Comparison of ENCODE assay signal across 13 cellular contexts in the genomic region with DNA sequence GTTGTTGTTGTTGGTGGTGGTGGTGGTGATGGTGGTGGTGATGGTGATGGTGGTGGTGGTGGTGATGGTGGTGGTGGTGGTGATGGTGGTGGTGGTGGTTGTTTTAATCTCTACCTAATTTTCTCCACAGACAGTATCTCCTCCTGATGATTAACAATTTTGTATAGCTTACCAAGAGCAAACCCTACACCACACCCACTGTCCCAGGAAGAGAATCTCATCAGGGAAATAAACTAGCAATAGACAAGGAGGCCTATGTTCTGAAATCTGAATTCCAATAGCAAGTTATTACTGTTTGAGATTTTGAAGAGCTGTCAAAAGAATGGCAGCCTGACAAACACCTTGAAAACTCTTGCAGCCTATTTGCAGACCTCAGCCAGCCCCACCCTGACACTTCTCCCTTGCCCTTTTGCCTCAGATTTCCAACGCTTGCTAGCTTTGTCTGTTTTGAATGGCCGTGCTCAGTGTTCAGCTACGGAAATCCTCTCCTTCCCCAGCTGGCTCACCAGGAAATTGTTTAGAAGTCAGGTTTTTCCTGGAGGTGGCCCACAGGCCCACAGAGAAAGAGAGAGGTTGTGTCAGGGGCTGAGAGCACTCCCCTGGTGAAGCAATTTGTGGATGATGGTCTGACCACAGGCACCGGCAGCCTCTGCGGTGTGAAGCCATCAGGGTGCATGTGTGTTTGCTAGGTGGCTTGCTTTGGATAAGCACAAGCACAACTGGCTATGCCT.
DNase-seq lines count a peak whose midpoint lies in the region; ATAC-seq and TF ChIP-seq lines count a peak whose summit lies in the region.
"Had no signal": no experiment of that assay in that cellular context is flagged by ENCODE, and none has a peak within 500 bp of the region (broad histone marks: within the 10 kb centered on the region; RNA-seq: fewer than 3 reads in every experiment).

No MANE protein-coding gene starts in this region.

- intact Hi-C loops in breast epithelium (cut with DNase I; ENCODE audit: low total_unique reads) (loop anchor here (5.0 kb wide), 1 partner anchor 865 kb away; no protein-coding TSS in a partner anchor), mammary epithelial cell (cut with micrococcal nuclease) (no loop called here)

- no peak overlapping the region for H3K4me3 Mint-ChIP-seq in activated CD8-positive, alpha-beta T cell treated with anti-CD3 and anti-CD28 coated beads, Interleukin-2, amount 10 ng/mL, durations not matched to agents 7 days and 5 days
- H3K4me3 Mint-ChIP-seq in type B pancreatic cell = peak overlapping the region; percentile 24
- H3K4me3 Mint-ChIP-seq: central memory CD8-positive, alpha-beta T cell had no signal

- H3K9me3 ChIP-seq in breast epithelium = no peaks in the 10 kb centered on the region
- no peaks in the 10 kb centered on the region for H3K9me3 ChIP-seq in mammary epithelial cell (replicated peaks; ENCODE audit: insufficient read depth, low read length)

- TF ChIP-seq CTCF in breast epithelium (IDR thresholded peaks at IDR 0.05) (no peak), mammary epithelial cell (conservative IDR thresholded peaks at IDR 0.05 in 1 of 2, IDR thresholded peaks at IDR 0.05 in 1 of 2; ENCODE audit: extremely low read depth in 1 of 2, insufficient read depth in 1 of 2, low read depth in 1 of 2, low read length in 2 of 2) (no peak), type B pancreatic cell (conservative IDR thresholded peaks at IDR 0.05) (no peak)

- no peaks in the 10 kb centered on the region for H3K9me3 Mint-ChIP-seq in activated CD8-positive, alpha-beta T cell treated with anti-CD3 and anti-CD28 coated beads, Interleukin-2, amount 10 ng/mL, durations not matched to agents 7 days and 5 days (ENCODE audit: insufficient read depth)
- H3K9me3 Mint-ChIP-seq in type B pancreatic cell = peaks cover 5% of the 10 kb centered on the region
- H3K9me3 Mint-ChIP-seq: central memory CD8-positive, alpha-beta T cell had no signal

- TF ChIP-seq POLR2A in breast epithelium (IDR thresholded peaks at IDR 0.05) (no peak), erythroblast (IDR thresholded peaks at IDR 0.05; ENCODE audit: low read length) (no peak)

- H3K36me3 Mint-ChIP-seq in activated CD8-positive, alpha-beta T cell treated with anti-CD3 and anti-CD28 coated beads, Interleukin-2, amount 10 ng/mL, durations not matched to agents 7 days and 5 days (ENCODE audit: low read depth) = no peaks in the 10 kb centered on the region
- peaks cover 3% of the 10 kb centered on the region for H3K36me3 Mint-ChIP-seq in type B pancreatic cell

- H3K36me3 ChIP-seq in breast epithelium (no peaks in the 10 kb centered on the region), mammary epithelial cell (ENCODE audit: insufficient read depth, low read length) (no peaks in the 10 kb centered on the region)

- H3K4me1 ChIP-seq in breast epithelium (no peaks in the 10 kb centered on the region), mammary epithelial cell (ENCODE audit: insufficient read depth, low read length) (no peaks in the 10 kb centered on the region)

- no peaks in the 10 kb centered on the region for H4K20me1 ChIP-seq in mammary epithelial cell (ENCODE audit: insufficient read depth, low read length)

- H3K27me3 ChIP-seq in breast epithelium (no peaks in the 10 kb centered on the region), mammary epithelial cell (ENCODE audit: insufficient read depth, low read length) (peaks cover 1% of the 10 kb centered on the region)
- H3K27me3 ChIP-seq: tibial nerve had no signal

- no peaks in the 10 kb centered on the region for H3K79me2 ChIP-seq in mammary epithelial cell (ENCODE audit: insufficient read depth, low read length)

- CTCF ChIA-PET in mammary epithelial cell (lab: Charles Lee; ENCODE audit: low non-redundant PET) = no interaction called here
- CTCF ChIA-PET in activated CD8-positive, alpha-beta T cell treated with anti-CD3 and anti-CD28 coated beads, Interleukin-2, amount 10 ng/mL, durations not matched to agents 7 days and 5 days (lab: Charles Lee) = no interaction called here

- no peak overlapping the region for H3K9ac ChIP-seq in mammary epithelial cell (ENCODE audit: insufficient read depth, low read length)

- H2AFZ ChIP-seq in mammary epithelial cell (ENCODE audit: low read depth, low read length) = no peak overlapping the region

- in situ Hi-C loops in mammary epithelial cell (cut with MboI; ENCODE audit: low sequenced_read_pairs in 2 of 2) = no loop called here

- no peak for DNase-seq in breast epithelium (ENCODE audit: low spot score in 2 of 2)
- DNase-seq in mammary epithelial cell = no peak
- DNase-seq in activated CD8-positive, alpha-beta T cell treated with anti-CD3 and anti-CD28 coated beads, Interleukin-2, amount 10 ng/mL, durations not matched to agents 7 days and 5 days = peak; percentile 52
- no peak for DNase-seq in left lobe of liver (ENCODE audit: low spot score)
- DNase-seq in type B pancreatic cell (ENCODE audit: extremely low spot score, unreplicated experiment) = no peak
- DNase-seq in erythroblast (lab: John Stamatoyannopoulos, UW) = no peak
- DNase-seq in NCI-H187 (lab: John Stamatoyannopoulos, UW) = no peak
- DNase-seq: activated CD4-positive, alpha-beta T cell treated with anti-CD3 and anti-CD28 coated beads, Interleukin-2, amount 50 U/mL, for 1 hour; activated gamma-delta T cell treated with Interleukin-2 at 50 U/mL for 16 hours; DMS 273 treated with DMSO at 0.1 percent for 48 hours had no signal

- H3K4me3 ChIP-seq in breast epithelium (no peak overlapping the region), mammary epithelial cell (replicated peaks in 1 of 3; ENCODE audit: insufficient read depth in 1 of 3, low read depth in 2 of 3, low read length in 3 of 3) (no peak overlapping the region)
- H3K4me3 ChIP-seq: tibial nerve had no signal

- peaks cover 11% of the 10 kb centered on the region for H3K4me1 Mint-ChIP-seq in activated CD8-positive, alpha-beta T cell treated with anti-CD3 and anti-CD28 coated beads, Interleukin-2, amount 10 ng/mL, durations not matched to agents 7 days and 5 days (ENCODE audit: low read depth)
- H3K4me1 Mint-ChIP-seq in type B pancreatic cell (ENCODE audit: unreplicated experiment) = peaks cover 26% of the 10 kb centered on the region
- H3K4me1 Mint-ChIP-seq: central memory CD8-positive, alpha-beta T cell had no signal

- no peak overlapping the region for H3K27ac Mint-ChIP-seq in activated CD8-positive, alpha-beta T cell treated with anti-CD3 and anti-CD28 coated beads, Interleukin-2, amount 10 ng/mL, durations not matched to agents 7 days and 5 days
- peak overlapping the region; percentile 50 for H3K27ac Mint-ChIP-seq in type B pancreatic cell

- dilution Hi-C loops in mammary epithelial cell (cut with HindIII; ENCODE audit: low sequenced_read_pairs) = no loop called here

- no peak overlapping the region for H3K4me2 ChIP-seq in mammary epithelial cell (ENCODE audit: insufficient read depth, low read depth, low read length)

- peak; percentile 58 for ATAC-seq in activated CD8-positive, alpha-beta T cell treated with anti-CD3 and anti-CD28 coated beads, Interleukin-2, amount 10 ng/mL, durations not matched to agents 7 days and 5 days
- peak; percentile 20 for ATAC-seq in left lobe of liver
- ATAC-seq in GM18867 (IDR thresholded peaks at IDR 0.05; ENCODE audit: unreplicated experiment) = no peak

- H3K27ac ChIP-seq in breast epithelium = peak overlapping the region; percentile 56 to 64
- no peak overlapping the region for H3K27ac ChIP-seq in mammary epithelial cell (ENCODE audit: insufficient read depth, low read depth, low read length)
- H3K27ac ChIP-seq: tibial nerve had no signal

- 100% methylated on average over 5 of the region's 5 CpGs for WGBS in mammary epithelial cell (ENCODE audit: low coverage, missing lambda C conversion rate)

- no TSS peak for BruUV-seq in mammary epithelial cell (replicated peaks; lab: Mats Ljungman, UMichigan)

- H3K27me3 Mint-ChIP-seq in activated CD8-positive, alpha-beta T cell treated with anti-CD3 and anti-CD28 coated beads, Interleukin-2, amount 10 ng/mL, durations not matched to agents 7 days and 5 days (ENCODE audit: low read depth) = peaks cover 3% of the 10 kb centered on the region
- H3K27me3 Mint-ChIP-seq in type B pancreatic cell = no peaks in the 10 kb centered on the region
- H3K27me3 Mint-ChIP-seq: central memory CD8-positive, alpha-beta T cell had no signal

- POLR2A ChIA-PET in activated CD8-positive, alpha-beta T cell treated with anti-CD3 and anti-CD28 coated beads, Interleukin-2, amount 10 ng/mL, durations not matched to agents 7 days and 5 days (lab: Charles Lee) = no interaction called here
